1 cellular context compared by ENCODE assay signal in the genomic region with DNA sequence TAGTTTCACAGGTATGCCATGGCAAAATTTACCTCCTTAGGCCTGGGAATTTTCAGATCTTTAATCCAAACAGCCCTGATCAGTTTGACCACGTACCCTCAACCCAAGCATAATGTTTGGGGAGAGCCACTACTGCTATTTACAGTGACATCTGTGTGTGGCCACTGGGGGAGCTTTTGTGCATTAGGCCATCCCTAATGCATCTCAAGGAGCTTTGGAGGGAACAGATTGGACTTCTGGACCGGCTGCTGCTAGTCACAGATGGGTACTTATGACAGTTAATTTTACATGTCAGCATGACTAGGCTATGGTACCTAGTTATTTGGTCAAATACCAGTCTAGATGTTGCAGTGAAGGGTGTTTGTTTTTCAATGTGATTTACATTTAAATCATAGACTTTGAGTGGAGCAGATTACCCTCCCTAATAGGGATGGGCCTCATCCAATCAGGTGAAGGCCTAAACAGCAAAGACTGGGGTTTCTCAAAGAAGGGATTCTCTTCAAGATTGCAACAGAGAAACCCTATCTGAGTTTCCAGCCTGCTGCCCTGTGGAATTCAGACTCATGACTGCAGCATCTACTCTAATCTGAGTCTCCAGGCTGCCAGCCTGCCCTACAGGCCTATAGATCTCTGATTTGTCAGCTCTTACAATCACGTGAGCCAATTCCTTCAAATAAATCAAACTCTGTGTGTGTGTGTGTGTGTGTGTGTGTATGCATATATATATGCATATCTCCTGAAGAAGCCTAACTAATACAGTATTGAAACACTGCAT.
TF ChIP-seq lines count a peak whose summit lies in the region.

No MANE protein-coding gene starts in this region.

TF ChIP-seq in H1, 55 proteins besides CTCF, POLR2A, EP300 and RAD21:
- TF ChIP-seq POLR2AphosphoS5 (IDR thresholded peaks at IDR 0.05; ENCODE audit: low read depth, low read length) (no peak), YY1 (IDR thresholded peaks at IDR 0.05; ENCODE audit: low read depth, low read length) (no peak), SP1 (IDR thresholded peaks at IDR 0.05; ENCODE audit: low read depth, low read length) (no peak), HDAC2 (IDR thresholded peaks at IDR 0.05; ENCODE audit: borderline replicate concordance in 1 of 2, low read depth in 2 of 2, low read length in 2 of 2) (no peak), USF2 (IDR thresholded peaks at IDR 0.05; ENCODE audit: low read length) (no peak), KDM5A (IDR thresholded peaks at IDR 0.05; ENCODE audit: low read length) (no peak), ZNF274 (IDR thresholded peaks at IDR 0.05; ENCODE audit: borderline replicate concordance, extremely low read depth, low read length) (no peak), SP2 (IDR thresholded peaks at IDR 0.05; ENCODE audit: low read length) (no peak), FOSL1 (IDR thresholded peaks at IDR 0.05; ENCODE audit: insufficient read depth, low read depth, low read length) (no peak), GTF2F1 (IDR thresholded peaks at IDR 0.05; ENCODE audit: borderline replicate concordance, low read depth, low read length) (no peak), TAF1 (IDR thresholded peaks at IDR 0.05; ENCODE audit: low read depth, low read length) (no peak)
